8 cellular contexts compared by ENCODE assay signal in the genomic region with DNA sequence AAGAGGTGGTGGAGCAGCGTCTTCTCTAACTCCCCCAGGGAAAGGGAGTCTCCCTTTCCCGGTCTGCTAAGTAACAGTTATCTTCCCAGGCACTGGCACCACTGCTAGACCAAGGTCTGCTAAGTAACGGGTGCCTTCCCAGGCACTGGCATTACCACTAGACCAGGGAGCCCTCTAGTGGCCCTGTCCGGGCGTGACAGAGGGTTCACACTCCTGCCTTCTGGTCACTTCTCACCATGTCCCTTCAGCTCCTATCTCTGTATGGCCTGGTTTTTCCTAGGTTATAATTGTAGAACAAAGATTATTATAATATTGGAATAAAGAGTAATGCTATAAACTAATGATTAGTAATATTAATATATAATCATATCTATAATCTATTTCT. TPM values are rescaled to one million over a fixed set of nuclear protein-coding genes. Genes with fewer than 3 reads are reported as not detected.
DNase-seq lines count a peak whose midpoint lies in the region; ATAC-seq, FAIRE-seq and TF ChIP-seq lines count a peak whose summit lies in the region.
"Not testable (repeated sequence)": the region's sequence is repeated elsewhere in the genome, so short reads cannot be mapped to it uniquely, and the experiment has no call there.

No MANE protein-coding gene starts in this region.

- H3K4me1 ChIP-seq in BLaER1 (peaks cover 49% of the 10 kb centered on the region), body of pancreas (peaks cover 11% of the 10 kb centered on the region)
- H3K4me1 ChIP-seq in kidney (ENCODE audit: control insufficient read depth in 1 of 2, insufficient read depth in 1 of 2, low read depth in 1 of 2, low read length in 2 of 2) = not testable (repeated sequence)

- H3K9me3 Mint-ChIP-seq in WTC11 = not testable (repeated sequence)

- peak; percentile 5 to 31 for DNase-seq in NCI-H446 (lab: John Stamatoyannopoulos, UW)
- peak; percentile 94 for DNase-seq in WTC11 (ENCODE audit: low spot score)
- DNase-seq in body of pancreas = peak; percentile 86 to 92 (median 88)
- peak; percentile 90 for DNase-seq in kidney
- peak; percentile 31 to 48 for DNase-seq in stimulated activated CD4-positive, alpha-beta T cell treated with anti-CD3 and anti-CD28 coated beads, Interleukin-1b, Interleukin-23, amount 100 ng/mL, for 4 hours (ENCODE audit: low read depth in 2 of 2)

- H3K9me3 ChIP-seq in BLaER1; body of pancreas; kidney (ENCODE audit: control insufficient read depth in 1 of 2, low read length in 2 of 2): not testable (repeated sequence)

- intact Hi-C loops in body of pancreas (cut with DNase I); kidney (cut with DNase I): not testable (repeated sequence)

- H3K9ac ChIP-seq in BLaER1; kidney (ENCODE audit: low read length in 2 of 2): not testable (repeated sequence)

- peaks cover 70% of the 10 kb centered on the region for H3K36me3 Mint-ChIP-seq in WTC11

- TF ChIP-seq CTCF in WTC11 (IDR thresholded peaks at IDR 0.05) (peak; percentile 66), body of pancreas (IDR thresholded peaks at IDR 0.05) (peak; percentile 28 to 64 (median 41)), kidney (IDR thresholded peaks at IDR 0.05; ENCODE audit: borderline replicate concordance, extremely low read depth, insufficient read depth) (peak; percentile 48)

- POLR2A ChIA-PET in WTC11 (lab: Charles Lee) = interaction anchor here (1.5 kb wide), 1 partner anchor 84 kb away, joined by 3 read pairs; no protein-coding TSS in a partner anchor

- not testable (repeated sequence) for H3K4me1 Mint-ChIP-seq in WTC11

- not testable (repeated sequence) for H3K4me3 ChIP-seq in BLaER1; body of pancreas; kidney (ENCODE audit: low read length in 2 of 2)

- H3K36me3 ChIP-seq in BLaER1 = peaks cover 80% of the 10 kb centered on the region
- peaks cover 0 to 21% of the 10 kb centered on the region in 2 donors for H3K36me3 ChIP-seq in body of pancreas (replicated peaks in 1 of 2; ENCODE audit: insufficient read depth in 1 of 2, low read depth in 2 of 2)
- peaks cover 26 to 30% of the 10 kb centered on the region in 2 donors for H3K36me3 ChIP-seq in kidney (ENCODE audit: control insufficient read depth in 1 of 2, insufficient read depth in 2 of 2, low read length in 2 of 2)

- FAIRE-seq in kidney (lab: Jason Lieb, UNC) = not testable (repeated sequence)

- H3K4me3 Mint-ChIP-seq in WTC11 = not testable (repeated sequence)

- not testable (repeated sequence) for H3K27ac Mint-ChIP-seq in WTC11

- ATAC-seq in GM19043 (IDR thresholded peaks at IDR 0.05; ENCODE audit: low read depth, unreplicated experiment) (peak; percentile 25), HG03103 (IDR thresholded peaks at IDR 0.05; ENCODE audit: low read depth, unreplicated experiment) (peak; percentile 10), body of pancreas (peak; percentile 76)
- ATAC-seq in WTC11 = not testable (repeated sequence)

- H3K27me3 Mint-ChIP-seq in WTC11 (ENCODE audit: low read depth) = not testable (repeated sequence)

- not testable (repeated sequence) for TF ChIP-seq POLR2A in body of pancreas (IDR thresholded peaks at IDR 0.05)

- H3K27me3 ChIP-seq in BLaER1, body of pancreas: not testable (repeated sequence)

- peak overlapping the region; percentile 60 for H3K4me2 ChIP-seq in BLaER1

- WGBS in body of pancreas, 2 donors = 0% methylated on average over 2 to 3 of the region's 5 CpGs

- peaks cover 74% of the 10 kb centered on the region for H4K20me1 ChIP-seq in BLaER1

- H3K27ac ChIP-seq in BLaER1; kidney (ENCODE audit: low read depth in 2 of 2, low read length in 2 of 2): not testable (repeated sequence)
- peak overlapping the region in 2 of 4 donors; percentile 62 to 78 for H3K27ac ChIP-seq in body of pancreas

- CTCF ChIA-PET in WTC11 (lab: Charles Lee) = interaction anchor here (0.6 to 2.6 kb wide), 7 partner anchors 37 to 214 kb away, joined by 3 to 6 read pairs (median 4); a partner anchor contains a TSS

RNA-seq across cellular contexts. Expression of a gene that starts 12.6 kb away (rescaled TPM):
- total RNA-seq in WTC11 (2021) = 30.2 to 35.8 TPM (median 30.7 TPM) in 3 replicates
- total RNA-seq in body of pancreas = 10 to 100 TPM; 63.3 to 65.6 TPM
- 76.4 TPM for total RNA-seq in kidney
- polyA plus RNA-seq in kidney (ENCODE audit: insufficient read depth, low read depth, low replicate concordance) = 45.0 TPM

RNA-seq across cellular contexts. Expression of a gene that starts 28.0 kb away (rescaled TPM):
- total RNA-seq in WTC11 (2021) (1.8 to 3.2 TPM (median 3.0 TPM) in 3 replicates), body of pancreas (1 to 10 TPM in 1 of 2 donors, not detected in 1; 7.0 TPM), kidney (18.8 TPM)
- polyA plus RNA-seq in kidney (ENCODE audit: insufficient read depth, low read depth, low replicate concordance) = 15.4 TPM

RNA-seq across cellular contexts. Expression of a gene that starts 37.8 kb away (rescaled TPM):
- total RNA-seq in WTC11 (2021) (not detected in 3 replicates), body of pancreas (not detected), kidney (not detected)
- not detected for polyA plus RNA-seq in kidney (ENCODE audit: insufficient read depth, low read depth, low replicate concordance)

Comparison
In these comparisons a context has a peak if more than half of its experiments do, and no peak if none do; other contexts are left out.
1. DNase-seq: peak in every context shown above with its lines; median percentile 94 in WTC11; 90 in kidney; 88 in body of pancreas; 40 in stimulated activated CD4-positive, alpha-beta T cell treated with anti-CD3 and anti-CD28 coated beads, Interleukin-1b, Interleukin-23, amount 100 ng/mL, for 4 hours; 18 in NCI-H446.